33 cellular contexts compared by ENCODE assay signal in genomic region chr1:36675106-36675505, GRCh38.
"Had no signal": no experiment of that assay in that cellular context is flagged by ENCODE, and none has a peak within 500 bp of the region (broad histone marks: within the 10 kb centered on the region; RNA-seq: fewer than 3 reads in every experiment).

No MANE protein-coding gene starts in this region.

- FAIRE-seq: astrocyte, bronchial epithelial cell, colon, endometrium, endothelial cell of umbilical vein had no signal

- DNase-seq: activated B cell treated with CpG ODN at 0.5 μM for 24 hours; activated CD4-positive, alpha-beta T cell treated with anti-CD3 and anti-CD28 coated beads for 48 hours; activated CD4-positive, alpha-beta T cell treated with anti-CD3 and anti-CD28 coated beads, Interleukin-2, amount 50 U/mL, for 1 hour; activated CD4-positive, alpha-beta T cell treated with anti-CD3 and anti-CD28 coated beads, Interleukin-2, amount 50 U/mL, for 48 hours; activated CD8-positive, alpha-beta memory T cell treated with anti-CD3 and anti-CD28 coated beads, Interleukin-2, amount 10 ng/mL, durations not matched to agents 7 days and 5 days; activated CD8-positive, alpha-beta memory T cell treated with anti-CD3 and anti-CD28 coated beads, Interleukin-2, amount 50 U/mL, for 4 hours; activated CD8-positive, alpha-beta T cell treated with anti-CD3 and anti-CD28 coated beads for 36 hours; activated effector memory CD4-positive, alpha-beta T cell treated with Interleukin-2 at 50 U/mL for 16 hours; activated gamma-delta T cell treated with Interleukin-2 at 50 U/mL for 16 hours; activated naive CD4-positive, alpha-beta T cell treated with anti-CD3 and anti-CD28 coated beads, Interleukin-2, amount 50 U/mL, for 16 hours; activated naive CD4-positive, alpha-beta T cell treated with Interleukin-2 at 50 U/mL for 16 hours; activated T-cell treated with anti-CD3 and anti-CD28 coated beads for 4 hours; activated T-cell treated with anti-CD3 and anti-CD28 coated beads, Interleukin-2, amount 50 U/mL, for 24 hours; activated T-cell treated with anti-CD3 and anti-CD28 coated beads, Interleukin-2, amount 50 U/mL, for 72 hours; amniotic stem cell; anterior cingulate cortex; brain microvascular endothelial cell; caudate nucleus; effector CD8-positive, alpha-beta T cell; esophagus squamous epithelium; foreskin melanocyte; T-helper 1 cell; T-helper 17 cell; T1000; WERI-Rb-1 had no signal

- H3K36me3 ChIP-seq: brain microvascular endothelial cell, esophagus squamous epithelium, gastroesophageal sphincter, WERI-Rb-1 had no signal

- H3K27ac ChIP-seq: brain microvascular endothelial cell, epithelial cell of prostate, esophagus squamous epithelium, gastroesophageal sphincter, WERI-Rb-1 had no signal

- H3K4me3 ChIP-seq: esophagus squamous epithelium, gastroesophageal sphincter had no signal

- ATAC-seq: activated CD4-positive, CD25-positive, alpha-beta regulatory T cell treated with anti-CD3 and anti-CD28 coated beads, Interleukin-2, amount 50 U/mL, for 24 hours; activated CD8-positive, alpha-beta memory T cell treated with anti-CD3 and anti-CD28 coated beads, Interleukin-2, amount 10 ng/mL, durations not matched to agents 7 days and 5 days; activated CD8-positive, alpha-beta T cell treated with anti-CD3 and anti-CD28 coated beads for 36 hours; activated T-cell treated with anti-CD3 and anti-CD28 coated beads, Interleukin-2, amount 50 U/mL, for 72 hours; gastroesophageal sphincter; T-helper 17 cell had no signal

- H3K27me3 ChIP-seq: brain microvascular endothelial cell had no signal

- H3K9me3 ChIP-seq: esophagus squamous epithelium had no signal

- H3K4me1 ChIP-seq: esophagus squamous epithelium, gastroesophageal sphincter had no signal
